ENCODE assay signal across 9 cellular contexts in genomic region chr6:135037541-135037940, GRCh38.
"Had no signal": no experiment of that assay in that cellular context is flagged by ENCODE, and none has a peak within 500 bp of the region (broad histone marks: within the 10 kb centered on the region; RNA-seq: fewer than 3 reads in every experiment).

No MANE protein-coding gene starts in this region.

- H3K9me3 Mint-ChIP-seq: activated T-helper 2 cell treated with anti-CD3 and anti-CD28 coated beads, Interferon-gamma antibody, Interleukin-2, Interleukin-4, amounts not matched to agents 10 μg/mL and 5 μg/mL and 100 μg/mL, durations not matched to agents 14 hours and 24 hours and 36 hours; stimulated activated naive CD8-positive, alpha-beta T cell treated with anti-CD3 and anti-CD28 coated beads, Interleukin-15, Interleukin-2, amounts not matched to agents 100 ng/mL and 50 ng/mL, for 24 hours had no signal

- H3K27me3 Mint-ChIP-seq: stimulated activated naive CD8-positive, alpha-beta T cell treated with anti-CD3 and anti-CD28 coated beads, Interleukin-15, Interleukin-2, amounts not matched to agents 100 ng/mL and 50 ng/mL, for 24 hours had no signal

- H3K4me3 Mint-ChIP-seq: stimulated activated naive CD8-positive, alpha-beta T cell treated with anti-CD3 and anti-CD28 coated beads, Interleukin-15, Interleukin-2, amounts not matched to agents 100 ng/mL and 50 ng/mL, for 24 hours had no signal

- H3K27ac ChIP-seq: breast epithelium, gastrocnemius medialis, parathyroid adenoma had no signal

- H3K27me3 ChIP-seq: breast epithelium, gastrocnemius medialis had no signal

- H3K27ac Mint-ChIP-seq: activated T-helper 2 cell treated with anti-CD3 and anti-CD28 coated beads, Interferon-gamma antibody, Interleukin-2, Interleukin-4, amounts not matched to agents 10 μg/mL and 5 μg/mL and 100 μg/mL, durations not matched to agents 14 hours and 24 hours and 36 hours had no signal

- H3K4me3 ChIP-seq: breast epithelium, gastrocnemius medialis had no signal

- ATAC-seq: gastrocnemius medialis had no signal

- H3K4me1 ChIP-seq: breast epithelium, parathyroid adenoma had no signal

- DNase-seq: activated naive CD4-positive, alpha-beta T cell treated with anti-CD3 and anti-CD28 coated beads, Interleukin-2, amount 50 U/mL, for 16 hours; anterior cingulate cortex; gastrocnemius medialis; stimulated activated CD4-positive, alpha-beta T cell treated with anti-CD3 and anti-CD28 coated beads, Interleukin-15, amount 100 ng/mL, for 24 hours; stimulated activated CD4-positive, alpha-beta T cell treated with anti-CD3 and anti-CD28 coated beads, Interleukin-4, amount 100 ng/mL, for 24 hours had no signal

- H3K9me3 ChIP-seq: breast epithelium, gastrocnemius medialis had no signal
